ENCODE assay signal across 1 cellular context in the genomic region with DNA sequence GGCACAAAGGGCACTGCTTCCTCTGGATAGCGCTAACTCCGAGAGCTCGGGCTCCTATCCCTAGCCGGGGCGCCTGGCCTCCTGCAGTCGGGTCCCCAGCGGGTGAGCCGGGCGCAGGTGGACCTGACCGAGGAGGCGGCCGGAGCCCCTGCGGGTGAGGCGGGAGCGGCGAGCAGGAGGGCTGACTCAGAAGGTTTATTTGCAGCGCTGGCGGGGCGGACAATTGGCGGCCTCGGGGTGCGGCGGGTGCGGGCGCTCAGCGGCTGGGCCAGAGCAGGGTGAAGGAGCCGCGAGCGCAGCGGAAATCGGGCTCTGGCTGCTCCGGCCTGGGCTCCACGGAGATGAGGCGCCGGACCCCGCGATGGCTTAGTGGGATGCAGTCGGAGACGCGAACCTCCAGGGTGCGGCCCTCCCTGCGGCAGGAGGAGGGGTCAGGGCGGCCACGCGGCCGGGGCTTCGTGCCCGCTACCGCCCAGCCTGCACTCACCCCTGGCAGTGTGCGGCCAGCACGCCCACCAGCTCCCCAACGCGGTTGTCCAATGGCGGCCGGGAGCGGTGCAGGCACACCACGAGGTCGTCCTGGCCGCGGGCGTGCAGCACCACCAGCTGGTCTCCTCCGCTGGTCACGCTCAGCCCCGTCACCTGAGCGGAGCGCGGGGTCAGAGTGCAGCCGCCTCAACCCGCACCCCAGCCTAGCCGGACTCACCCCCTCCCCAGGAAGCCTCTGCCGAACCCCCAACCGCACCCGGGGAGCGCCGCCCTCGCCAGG.
TF ChIP-seq lines count a peak whose summit lies in the region.

No MANE protein-coding gene starts in this region.

TF ChIP-seq in GM12878, 131 proteins besides CTCF, POLR2A, EP300 and RAD21:
- no peak for TF ChIP-seq TCF12 (IDR thresholded peaks at IDR 0.05; ENCODE audit: low read depth, low read length)
- peak; percentile 21; the same call in 1 of the 2 replicates for TF ChIP-seq POLR2AphosphoS5 (IDR thresholded peaks at IDR 0.05; ENCODE audit: low read length)
- TF ChIP-seq ZNF207 (IDR thresholded peaks at IDR 0.05; ENCODE audit: borderline replicate concordance): no peak
TF ChIP-seq in GM12878: peak in this region for 1.
